14 cellular contexts compared by ENCODE assay signal in the genomic region with DNA sequence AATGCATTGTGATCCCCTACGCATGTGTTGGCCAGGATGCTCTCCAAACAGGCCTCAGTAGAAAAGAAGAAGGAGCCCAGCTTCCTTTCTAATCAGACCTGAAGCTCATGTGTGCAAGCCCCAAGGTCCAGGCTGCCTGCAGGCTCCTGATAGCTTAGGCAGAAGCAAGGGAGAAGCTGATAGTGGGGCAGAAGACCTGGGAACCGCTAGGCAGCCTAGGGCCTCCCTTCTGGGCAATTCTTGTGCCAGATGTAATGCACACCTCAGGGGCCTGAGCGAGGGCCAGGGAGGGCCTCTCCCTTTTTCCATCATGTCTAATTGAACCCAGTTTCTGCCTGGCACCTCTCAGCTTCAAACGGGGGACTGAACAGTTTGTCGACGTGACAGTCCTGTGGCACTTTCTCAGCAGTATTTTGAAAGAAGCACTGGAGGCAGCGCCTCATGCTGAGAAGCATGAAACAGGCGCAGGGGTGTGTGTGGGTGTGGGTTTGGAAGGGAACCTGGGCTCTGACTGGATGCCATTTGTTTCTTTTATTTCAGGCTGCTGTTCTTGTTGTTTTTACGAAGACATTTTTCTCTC.
"Had no signal": no experiment of that assay in that cellular context is flagged by ENCODE, and none has a peak within 500 bp of the region (broad histone marks: within the 10 kb centered on the region; RNA-seq: fewer than 3 reads in every experiment).

No MANE protein-coding gene starts in this region.

- H3K9ac ChIP-seq: parathyroid adenoma had no signal

- H3K9me3 ChIP-seq: esophagus muscularis mucosa, tibial artery had no signal

- DNase-seq: activated effector memory CD4-positive, alpha-beta T cell treated with Interleukin-2 at 50 U/mL for 16 hours; activated T-cell treated with anti-CD3 and anti-CD28 coated beads, Interleukin-2, amount 50 U/mL, for 1 hour; amniotic stem cell; brain microvascular endothelial cell; foreskin fibroblast; retina; T-helper 17 cell; tibial artery had no signal

- H3K36me3 ChIP-seq: brain microvascular endothelial cell, esophagus muscularis mucosa, tibial artery had no signal

- H2AFZ ChIP-seq: parathyroid adenoma had no signal

- H3K79me2 ChIP-seq: parathyroid adenoma had no signal

- H3K27ac ChIP-seq: brain microvascular endothelial cell, esophagus muscularis mucosa, parathyroid adenoma, tibial artery had no signal

- H3K27me3 ChIP-seq: brain microvascular endothelial cell, esophagus muscularis mucosa, tibial artery had no signal

- H3K4me3 ChIP-seq: esophagus muscularis mucosa, skin epidermis, tibial artery had no signal

- ATAC-seq: activated CD4-positive, CD25-positive, alpha-beta regulatory T cell treated with anti-CD3 and anti-CD28 coated beads, Interleukin-2, amount 50 U/mL, for 24 hours; activated naive CD4-positive, alpha-beta T cell treated with anti-CD3 and anti-CD28 coated beads, Interleukin-2, amount 50 U/mL, for 72 hours; left lobe of liver; T-helper 17 cell had no signal
